ENCODE assay signal across 2 cellular contexts in genomic region chr3:64327039-64327804, GRCh38.
TF ChIP-seq lines count a peak whose summit lies in the region.

No MANE protein-coding gene starts in this region.

TF ChIP-seq in liver, 16 proteins besides CTCF, POLR2A, EP300 and RAD21 (continued from another document):
- TF ChIP-seq SP1 (IDR thresholded peaks at IDR 0.05) (peak; percentile 66), RXRA (IDR thresholded peaks at IDR 0.05) (peak; percentile 45)

TF ChIP-seq in HepG2, 621 proteins besides CTCF, POLR2A, EP300 and RAD21 (continued from another document):
- TF ChIP-seq, protein P1, sequence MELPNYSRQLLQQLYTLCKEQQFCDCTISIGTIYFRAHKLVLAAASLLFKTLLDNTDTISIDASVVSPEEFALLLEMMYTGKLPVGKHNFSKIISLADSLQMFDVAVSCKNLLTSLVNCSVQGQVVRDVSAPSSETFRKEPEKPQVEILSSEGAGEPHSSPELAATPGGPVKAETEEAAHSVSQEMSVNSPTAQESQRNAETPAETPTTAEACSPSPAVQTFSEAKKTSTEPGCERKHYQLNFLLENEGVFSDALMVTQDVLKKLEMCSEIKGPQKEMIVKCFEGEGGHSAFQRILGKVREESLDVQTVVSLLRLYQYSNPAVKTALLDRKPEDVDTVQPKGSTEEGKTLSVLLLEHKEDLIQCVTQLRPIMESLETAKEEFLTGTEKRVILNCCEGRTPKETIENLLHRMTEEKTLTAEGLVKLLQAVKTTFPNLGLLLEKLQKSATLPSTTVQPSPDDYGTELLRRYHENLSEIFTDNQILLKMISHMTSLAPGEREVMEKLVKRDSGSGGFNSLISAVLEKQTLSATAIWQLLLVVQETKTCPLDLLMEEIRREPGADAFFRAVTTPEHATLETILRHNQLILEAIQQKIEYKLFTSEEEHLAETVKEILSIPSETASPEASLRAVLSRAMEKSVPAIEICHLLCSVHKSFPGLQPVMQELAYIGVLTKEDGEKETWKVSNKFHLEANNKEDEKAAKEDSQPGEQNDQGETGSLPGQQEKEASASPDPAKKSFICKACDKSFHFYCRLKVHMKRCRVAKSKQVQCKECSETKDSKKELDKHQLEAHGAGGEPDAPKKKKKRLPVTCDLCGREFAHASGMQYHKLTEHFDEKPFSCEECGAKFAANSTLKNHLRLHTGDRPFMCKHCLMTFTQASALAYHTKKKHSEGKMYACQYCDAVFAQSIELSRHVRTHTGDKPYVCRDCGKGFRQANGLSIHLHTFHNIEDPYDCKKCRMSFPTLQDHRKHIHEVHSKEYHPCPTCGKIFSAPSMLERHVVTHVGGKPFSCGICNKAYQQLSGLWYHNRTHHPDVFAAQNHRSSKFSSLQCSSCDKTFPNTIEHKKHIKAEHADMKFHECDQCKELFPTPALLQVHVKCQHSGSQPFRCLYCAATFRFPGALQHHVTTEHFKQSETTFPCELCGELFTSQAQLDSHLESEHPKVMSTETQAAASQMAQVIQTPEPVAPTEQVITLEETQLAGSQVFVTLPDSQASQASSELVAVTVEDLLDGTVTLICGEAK (IDR thresholded peaks at IDR 0.05) = no peak
- TF ChIP-seq, protein P1 (CRISPR knock-in tag; IDR thresholded peaks at IDR 0.05) = no peak
- TF ChIP-seq, protein P2, sequence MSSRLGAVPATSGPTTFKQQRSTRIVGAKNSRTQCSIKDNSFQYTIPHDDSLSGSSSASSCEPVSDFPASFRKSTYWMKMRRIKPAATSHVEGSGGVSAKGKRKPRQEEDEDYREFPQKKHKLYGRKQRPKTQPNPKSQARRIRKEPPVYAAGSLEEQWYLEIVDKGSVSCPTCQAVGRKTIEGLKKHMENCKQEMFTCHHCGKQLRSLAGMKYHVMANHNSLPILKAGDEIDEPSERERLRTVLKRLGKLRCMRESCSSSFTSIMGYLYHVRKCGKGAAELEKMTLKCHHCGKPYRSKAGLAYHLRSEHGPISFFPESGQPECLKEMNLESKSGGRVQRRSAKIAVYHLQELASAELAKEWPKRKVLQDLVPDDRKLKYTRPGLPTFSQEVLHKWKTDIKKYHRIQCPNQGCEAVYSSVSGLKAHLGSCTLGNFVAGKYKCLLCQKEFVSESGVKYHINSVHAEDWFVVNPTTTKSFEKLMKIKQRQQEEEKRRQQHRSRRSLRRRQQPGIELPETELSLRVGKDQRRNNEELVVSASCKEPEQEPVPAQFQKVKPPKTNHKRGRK (CRISPR knock-in tag; IDR thresholded peaks at IDR 0.05) = no peak
- TF ChIP-seq, protein P3, sequence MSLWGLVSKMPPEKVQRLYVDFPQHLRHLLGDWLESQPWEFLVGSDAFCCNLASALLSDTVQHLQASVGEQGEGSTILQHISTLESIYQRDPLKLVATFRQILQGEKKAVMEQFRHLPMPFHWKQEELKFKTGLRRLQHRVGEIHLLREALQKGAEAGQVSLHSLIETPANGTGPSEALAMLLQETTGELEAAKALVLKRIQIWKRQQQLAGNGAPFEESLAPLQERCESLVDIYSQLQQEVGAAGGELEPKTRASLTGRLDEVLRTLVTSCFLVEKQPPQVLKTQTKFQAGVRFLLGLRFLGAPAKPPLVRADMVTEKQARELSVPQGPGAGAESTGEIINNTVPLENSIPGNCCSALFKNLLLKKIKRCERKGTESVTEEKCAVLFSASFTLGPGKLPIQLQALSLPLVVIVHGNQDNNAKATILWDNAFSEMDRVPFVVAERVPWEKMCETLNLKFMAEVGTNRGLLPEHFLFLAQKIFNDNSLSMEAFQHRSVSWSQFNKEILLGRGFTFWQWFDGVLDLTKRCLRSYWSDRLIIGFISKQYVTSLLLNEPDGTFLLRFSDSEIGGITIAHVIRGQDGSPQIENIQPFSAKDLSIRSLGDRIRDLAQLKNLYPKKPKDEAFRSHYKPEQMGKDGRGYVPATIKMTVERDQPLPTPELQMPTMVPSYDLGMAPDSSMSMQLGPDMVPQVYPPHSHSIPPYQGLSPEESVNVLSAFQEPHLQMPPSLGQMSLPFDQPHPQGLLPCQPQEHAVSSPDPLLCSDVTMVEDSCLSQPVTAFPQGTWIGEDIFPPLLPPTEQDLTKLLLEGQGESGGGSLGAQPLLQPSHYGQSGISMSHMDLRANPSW (CRISPR knock-in tag; IDR thresholded peaks at IDR 0.05; ENCODE audit: borderline replicate concordance) = no peak
- TF ChIP-seq ZFP36L2 (CRISPR knock-in tag; IDR thresholded peaks at IDR 0.05) = no peak
- TF ChIP-seq HNF4A (CRISPR knock-in tag; IDR thresholded peaks at IDR 0.05) = no peak
